18 cellular contexts compared by ENCODE assay signal in genomic region chr16:75262800-75263127, GRCh38. TPM values are rescaled to one million over a fixed set of nuclear protein-coding genes. Genes with fewer than 3 reads are reported as not detected.
DNase-seq lines count a peak whose midpoint lies in the region; ATAC-seq and TF ChIP-seq lines count a peak whose summit lies in the region.
"Had no signal": no experiment of that assay in that cellular context is flagged by ENCODE, and none has a peak within 500 bp of the region (broad histone marks: within the 10 kb centered on the region; RNA-seq: fewer than 3 reads in every experiment).

No MANE protein-coding gene starts in this region.

- peak overlapping the region; percentile 23 for H3K27ac ChIP-seq in cardiac muscle cell
- H3K27ac ChIP-seq in esophagus muscularis mucosa (replicated peaks in 1 of 4): peak overlapping the region in 3 of 4 donors; percentile 36 to 93 (median 91)
- H3K27ac ChIP-seq in uterus: peak overlapping the region; percentile 84 to 91
- H3K27ac ChIP-seq: KMS-11, SK-N-MC had no signal

- intact Hi-C loops in Right ventricle myocardium superior (cut with DNase I) (loop anchor here (5.0 kb wide), 1 partner anchor 45 kb away; no protein-coding TSS in a partner anchor), esophagus muscularis mucosa (cut with DNase I) (no loop called here), uterus (cut with DNase I; ENCODE audit: low total_unique reads) (no loop called here)

- H3K27me3 ChIP-seq in cardiac muscle cell (no peaks in the 10 kb centered on the region), esophagus muscularis mucosa (no peaks in the 10 kb centered on the region), uterus (no peaks in the 10 kb centered on the region)

- H3K27me3 Mint-ChIP-seq in osteocyte (ENCODE audit: unreplicated experiment): no peaks in the 10 kb centered on the region

- H3K36me3 Mint-ChIP-seq in osteocyte (ENCODE audit: unreplicated experiment): peaks cover 8% of the 10 kb centered on the region
- H3K36me3 Mint-ChIP-seq: memory B cell had no signal

- no peak for ATAC-seq in Right ventricle myocardium superior (ENCODE audit: poor library complexity)
- ATAC-seq in HG02588 (IDR thresholded peaks at IDR 0.05; ENCODE audit: unreplicated experiment): no peak
- ATAC-seq: effector memory CD8-positive, alpha-beta T cell had no signal

- H3K9me3 Mint-ChIP-seq in osteocyte (ENCODE audit: unreplicated experiment): no peaks in the 10 kb centered on the region
- H3K9me3 Mint-ChIP-seq: effector memory CD8-positive, alpha-beta T cell; memory B cell had no signal

- peaks cover 68% of the 10 kb centered on the region for H3K4me1 Mint-ChIP-seq in osteocyte (ENCODE audit: unreplicated experiment)

- TF ChIP-seq POLR2A in esophagus muscularis mucosa (IDR thresholded peaks at IDR 0.05; ENCODE audit: low read depth) (no peak), uterus (IDR thresholded peaks at IDR 0.05) (no peak)

- no peak for TF ChIP-seq EP300 in esophagus muscularis mucosa (IDR thresholded peaks at IDR 0.05)

- TF ChIP-seq CTCF in cardiac muscle cell (IDR thresholded peaks at IDR 0.05; ENCODE audit: low read depth, low read length): no peak
- TF ChIP-seq CTCF in esophagus muscularis mucosa (IDR thresholded peaks at IDR 0.05): no peak
- TF ChIP-seq CTCF in osteocyte (IDR thresholded peaks at IDR 0.05): no peak
- no peak for TF ChIP-seq CTCF in uterus (IDR thresholded peaks at IDR 0.05)

- H3K4me1 ChIP-seq in cardiac muscle cell (ENCODE audit: low read depth) (peaks cover 53% of the 10 kb centered on the region), esophagus muscularis mucosa (peaks cover 72 to 90% (median 86%) of the 10 kb centered on the region in 4 donors), uterus (peaks cover 6 to 25% of the 10 kb centered on the region in 2 donors)

- H3K4me3 ChIP-seq in cardiac muscle cell (no peak overlapping the region), esophagus muscularis mucosa (peak overlapping the region in 2 of 4 donors; percentile 86 to 99), uterus (no peak overlapping the region)
- H3K4me3 ChIP-seq: SK-N-MC had no signal

- peak overlapping the region; percentile 82 for H3K4me3 Mint-ChIP-seq in osteocyte (ENCODE audit: unreplicated experiment)
- H3K4me3 Mint-ChIP-seq: effector memory CD8-positive, alpha-beta T cell; memory B cell had no signal

- H3K36me3 ChIP-seq in cardiac muscle cell: peaks cover 3% of the 10 kb centered on the region
- peaks cover 0 to 5% (median 0%) of the 10 kb centered on the region in 4 donors for H3K36me3 ChIP-seq in esophagus muscularis mucosa
- H3K36me3 ChIP-seq in uterus: no peaks in the 10 kb centered on the region

- WGBS in esophagus muscularis mucosa: 63% methylated on average over 5 of the region's 5 CpGs

- peak overlapping the region; percentile 93 for H3K27ac Mint-ChIP-seq in osteocyte (ENCODE audit: unreplicated experiment)
- H3K27ac Mint-ChIP-seq: effector memory CD8-positive, alpha-beta T cell; memory B cell had no signal

- H3K9me3 ChIP-seq in cardiac muscle cell (ENCODE audit: low read depth) (no peaks in the 10 kb centered on the region), esophagus muscularis mucosa (no peaks in the 10 kb centered on the region), uterus (no peaks in the 10 kb centered on the region)

- DNase-seq in cardiac muscle cell (ENCODE audit: low read depth in 1 of 2, low spot score in 1 of 2): no peak
- DNase-seq in Right ventricle myocardium superior: no peak
- no peak for DNase-seq in esophagus muscularis mucosa (ENCODE audit: extremely low spot score)
- no peak for DNase-seq in osteocyte (ENCODE audit: extremely low spot score, unreplicated experiment)
- DNase-seq in uterus: no peak
- no peak for DNase-seq in DMS153 (lab: John Stamatoyannopoulos, UW)
- DNase-seq in SIG-M5 (lab: John Stamatoyannopoulos, UW): no peak
- DNase-seq: activated CD4-positive, CD25-positive, alpha-beta regulatory T cell treated with anti-CD3 and anti-CD28 coated beads, Interleukin-2, amount 50 U/mL, for 72 hours; activated T-cell treated with anti-CD3 and anti-CD28 coated beads, Interleukin-2, amount 50 U/mL, for 48 hours; effector memory CD8-positive, alpha-beta T cell; hippocampal formation; NCI-H2029 had no signal

RNA-seq across cellular contexts. Expression of gene BCAR1, which starts 11.3 kb away (rescaled TPM):
- 105 and 121 TPM in 2 replicates for total RNA-seq in cardiac muscle cell
- 83.7 and 106 TPM in 2 replicates for polyA plus RNA-seq in cardiac muscle cell
- 75.4 TPM for total RNA-seq in Right ventricle myocardium superior
- total RNA-seq in esophagus muscularis mucosa: 10 to 100 TPM; 31.6 to 67.1 (median 54.8) TPM
- total RNA-seq in osteocyte: 126 and 138 TPM in 2 replicates
- 100 to 1,000 TPM in 1 of 4 donors, 10 to 100 TPM in 3; 42.8 to 104 (median 47.2) TPM for total RNA-seq in uterus

RNA-seq across cellular contexts. Expression of gene CTRB1, which starts 44.0 kb away (rescaled TPM):
- total RNA-seq in cardiac muscle cell: not detected in 2 replicates
- 0.22 and 1.1 TPM in 2 replicates for polyA plus RNA-seq in cardiac muscle cell
- total RNA-seq in Right ventricle myocardium superior: not detected
- not detected for total RNA-seq in esophagus muscularis mucosa
- not detected in 2 replicates for total RNA-seq in osteocyte
- not detected for total RNA-seq in uterus
- total RNA-seq: A172, pulmonary artery endothelial cell had no signal

RNA-seq across cellular contexts. Expression of gene CTRB2, which starts 55.8 kb away (rescaled TPM):
- total RNA-seq in cardiac muscle cell (0.63 TPM in 1 of 2 replicates, not detected in the other), Right ventricle myocardium superior (not detected), esophagus muscularis mucosa (not detected), osteocyte (not detected in 2 replicates), uterus (not detected)
- polyA plus RNA-seq in cardiac muscle cell: 0.76 TPM in 1 of 2 replicates, not detected in the other
- total RNA-seq: A172, pulmonary artery endothelial cell had no signal

Comparison
In these comparisons a context has a peak if more than half of its experiments do, and no peak if none do; other contexts are left out.
1. H3K27ac ChIP-seq: peak in every context shown above with its lines; median percentile 91 in esophagus muscularis mucosa; 88 in uterus; 23 in cardiac muscle cell.